ENCODE assay signal across 11 cellular contexts in genomic region chr5:74624009-74624408, GRCh38.
"Had no signal": no experiment of that assay in that cellular context is flagged by ENCODE, and none has a peak within 500 bp of the region (broad histone marks: within the 10 kb centered on the region; RNA-seq: fewer than 3 reads in every experiment).

No MANE protein-coding gene starts in this region.

- H3K4me3 Mint-ChIP-seq: activated naive CD8-positive, alpha-beta T cell; T-helper 1 cell treated with Interleukin-12 subunit alpha and Interleukin-12 subunit beta and Interleukin-4 antibody, amounts not matched to agents 30 μg/mL and 1 μg/mL, for 36 hours had no signal

- H3K27me3 ChIP-seq: gastrocnemius medialis, left lung, thyroid gland had no signal

- H3K4me3 ChIP-seq: gastrocnemius medialis, left lung, thyroid gland had no signal

- H3K9me3 ChIP-seq: gastrocnemius medialis, left lung, thyroid gland had no signal

- ATAC-seq: gastrocnemius medialis had no signal

- H3K9me3 Mint-ChIP-seq: T-helper 1 cell treated with Interleukin-12 subunit alpha and Interleukin-12 subunit beta and Interleukin-4 antibody, amounts not matched to agents 30 μg/mL and 1 μg/mL, for 36 hours had no signal

- DNase-seq: activated CD4-positive, CD25-positive, alpha-beta regulatory T cell treated with anti-CD3 and anti-CD28 coated beads, Interleukin-2, amount 50 U/mL, for 72 hours; central memory CD4-positive, alpha-beta T cell; gastrocnemius medialis; left lung; stimulated activated CD4-positive, alpha-beta T cell treated with anti-CD3 and anti-CD28 coated beads, Interleukin-12 subunit alpha, Interleukin-12 subunit beta, amount 100 ng/mL, for 4 hours; stimulated activated CD4-positive, alpha-beta T cell treated with anti-CD3 and anti-CD28 coated beads, Interleukin-1b, Interleukin-23, amount 100 ng/mL, for 48 hours; stimulated activated CD8-positive, alpha-beta memory T cell treated with anti-CD3 and anti-CD28 coated beads, Interleukin-4, amount 100 ng/mL, for 48 hours; stimulated activated naive CD4-positive, alpha-beta T cell; thyroid gland had no signal

- H3K27ac ChIP-seq: gastrocnemius medialis, left lung, thyroid gland had no signal

- H3K4me1 ChIP-seq: gastrocnemius medialis, left lung, thyroid gland had no signal

- H3K27ac Mint-ChIP-seq: activated naive CD8-positive, alpha-beta T cell; T-helper 1 cell treated with Interleukin-12 subunit alpha and Interleukin-12 subunit beta and Interleukin-4 antibody, amounts not matched to agents 30 μg/mL and 1 μg/mL, for 36 hours had no signal

- H3K36me3 ChIP-seq: thyroid gland had no signal
